1 cellular context compared by ENCODE assay signal in genomic region chr18:76252880-76253279, GRCh38.
TF ChIP-seq lines count a peak whose summit lies in the region.

No MANE protein-coding gene starts in this region.

TF ChIP-seq in GM23338, 12 proteins besides CTCF, POLR2A, EP300 and RAD21 (continued from another document):
- TF ChIP-seq ZNF462 (CRISPR knock-in tag; IDR thresholded peaks at IDR 0.05): no peak
- TF ChIP-seq NANOG (IDR thresholded peaks at IDR 0.05; ENCODE audit: borderline replicate concordance): no peak
- no peak for TF ChIP-seq EZH2 (IDR thresholded peaks at IDR 0.05; ENCODE audit: low read depth, unreplicated experiment)
- TF ChIP-seq EZH2phosphoT487 (IDR thresholded peaks at IDR 0.05; ENCODE audit: unreplicated experiment): no peak
- no peak for TF ChIP-seq CREB1 (CRISPR knock-in tag; IDR thresholded peaks at IDR 0.05; ENCODE audit: low read depth)
- TF ChIP-seq REST (IDR thresholded peaks at IDR 0.05; ENCODE audit: unreplicated experiment): no peak
- TF ChIP-seq STAT1 (IDR thresholded peaks at IDR 0.05; ENCODE audit: unreplicated experiment): no peak
- TF ChIP-seq JUNB (IDR thresholded peaks at IDR 0.05; ENCODE audit: unreplicated experiment): no peak
